ENCODE assay signal across 15 cellular contexts in genomic region chr9:135038826-135039225, GRCh38. TPM values are rescaled to one million over a fixed set of nuclear protein-coding genes. Genes with fewer than 3 reads are reported as not detected.
"Had no signal": no experiment of that assay in that cellular context is flagged by ENCODE, and none has a peak within 500 bp of the region (broad histone marks: within the 10 kb centered on the region; RNA-seq: fewer than 3 reads in every experiment).

No MANE protein-coding gene starts in this region.

- H3K27ac ChIP-seq: foreskin keratinocyte, pancreas, tibial artery had no signal

- H3K4me3 ChIP-seq: pancreas, tibial artery had no signal

- H3K36me3 ChIP-seq: pancreas, tibial artery had no signal

- ATAC-seq: foreskin keratinocyte; left colon; naive thymus-derived CD8-positive, alpha-beta T cell; pancreas; right cardiac atrium; stimulated activated naive CD8-positive, alpha-beta T cell treated with anti-CD3 and anti-CD28 coated beads, Interleukin-15, Interleukin-2, amounts not matched to agents 100 U/mL and 50 U/mL, for 24 hours had no signal

- H3K9me3 ChIP-seq: pancreas, tibial artery had no signal

- H3K4me1 ChIP-seq: foreskin keratinocyte, pancreas, tibial artery had no signal

- H3K27ac Mint-ChIP-seq: progenitor cell of endocrine pancreas; stimulated activated effector memory CD8-positive, alpha-beta T cell treated with anti-CD3 and anti-CD28 coated beads, Interleukin-12 subunit alpha, Interleukin-12 subunit beta, amount 100 ng/mL, for 72 hours had no signal

- H3K4me1 Mint-ChIP-seq: naive thymus-derived CD8-positive, alpha-beta T cell; stimulated activated effector memory CD8-positive, alpha-beta T cell treated with anti-CD3 and anti-CD28 coated beads, Interleukin-12 subunit alpha, Interleukin-12 subunit beta, amount 100 ng/mL, for 72 hours had no signal

- H3K36me3 Mint-ChIP-seq: naive thymus-derived CD8-positive, alpha-beta T cell; stimulated activated effector memory CD8-positive, alpha-beta T cell treated with anti-CD3 and anti-CD28 coated beads, Interleukin-12 subunit alpha, Interleukin-12 subunit beta, amount 100 ng/mL, for 72 hours had no signal

- H3K4me3 Mint-ChIP-seq: naive thymus-derived CD8-positive, alpha-beta T cell; stimulated activated effector memory CD8-positive, alpha-beta T cell treated with anti-CD3 and anti-CD28 coated beads, Interleukin-12 subunit alpha, Interleukin-12 subunit beta, amount 100 ng/mL, for 72 hours had no signal

- H3K27me3 ChIP-seq: foreskin keratinocyte, pancreas had no signal

- DNase-seq: cerebellar nuclear complex; dermis blood vessel endothelial cell; erythroblast; foreskin keratinocyte; left colon; mesendoderm; naive thymus-derived CD8-positive, alpha-beta T cell; stimulated activated CD4-positive, alpha-beta T cell treated with anti-CD3 and anti-CD28 coated beads, Interleukin-4, amount 100 ng/mL, for 1 hour; stimulated activated CD8-positive, alpha-beta memory T cell treated with anti-CD3 and anti-CD28 coated beads, Interleukin-4, amount 100 ng/mL, for 48 hours; stimulated activated naive CD8-positive, alpha-beta T cell treated with anti-CD3 and anti-CD28 coated beads, Interleukin-15, Interleukin-2, amounts not matched to agents 100 U/mL and 50 U/mL, for 24 hours had no signal

- H3K9me3 Mint-ChIP-seq: naive thymus-derived CD8-positive, alpha-beta T cell; stimulated activated effector memory CD8-positive, alpha-beta T cell treated with anti-CD3 and anti-CD28 coated beads, Interleukin-12 subunit alpha, Interleukin-12 subunit beta, amount 100 ng/mL, for 72 hours had no signal

RNA-seq across cellular contexts. Expression of gene OLFM1, which starts 48.6 kb away (rescaled TPM):
- total RNA-seq: naive thymus-derived CD8-positive, alpha-beta T cell had no signal
- polyA plus RNA-seq: naive thymus-derived CD8-positive, alpha-beta T cell had no signal
